1 cellular context compared by ENCODE assay signal in the genomic region with DNA sequence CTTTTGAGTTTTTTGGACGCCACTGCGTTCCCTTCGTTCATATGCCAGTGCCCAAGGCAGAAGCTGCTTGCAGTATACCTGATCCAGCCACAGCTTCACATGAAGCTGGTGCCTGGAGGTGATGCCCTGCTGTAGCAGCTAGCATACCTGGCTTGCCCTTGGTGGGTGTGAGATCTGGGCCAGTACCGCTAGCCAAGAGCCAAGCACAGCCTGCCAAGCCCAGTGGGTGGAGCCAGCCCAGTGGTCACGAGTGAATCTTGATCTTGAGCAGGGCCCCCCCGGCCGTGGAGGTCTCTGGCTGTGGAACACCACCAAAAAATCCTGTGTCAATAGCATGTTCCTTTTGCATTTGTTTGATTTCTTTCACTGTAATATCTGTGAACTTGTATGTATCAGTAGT.
TF ChIP-seq lines count a peak whose summit lies in the region.

No MANE protein-coding gene starts in this region.

TF ChIP-seq in H1, 55 proteins besides CTCF, POLR2A, EP300 and RAD21:
- TF ChIP-seq RFX5 (IDR thresholded peaks at IDR 0.05; ENCODE audit: borderline replicate concordance, low read depth, low read length) (no peak), BCL11A (IDR thresholded peaks at IDR 0.05; ENCODE audit: low read depth in 2 of 2, low read length in 2 of 2) (no peak), EZH2 (IDR thresholded peaks at IDR 0.05; ENCODE audit: low read depth, low read length, severe bottlenecking) (no peak), BACH1 (IDR thresholded peaks at IDR 0.05; ENCODE audit: low read length) (no peak), NRF1 (IDR thresholded peaks at IDR 0.05; ENCODE audit: low read depth, low read length) (no peak), KDM4A (IDR thresholded peaks at IDR 0.05; ENCODE audit: low read depth, low read length, severe bottlenecking) (no peak), TAF1 (IDR thresholded peaks at IDR 0.05; ENCODE audit: low read depth, low read length) (no peak), KDM5A (IDR thresholded peaks at IDR 0.05; ENCODE audit: low read length) (no peak), NANOG (IDR thresholded peaks at IDR 0.05; ENCODE audit: insufficient read depth, low read depth, low read length, poor library complexity, severe bottlenecking) (no peak), TAF7 (optimal IDR thresholded peaks at IDR 0.05; ENCODE audit: borderline replicate concordance, low read depth, low read length) (no peak), PHF8 (conservative IDR thresholded peaks at IDR 0.05; ENCODE audit: low read depth, low read length) (no peak), HDAC2 (IDR thresholded peaks at IDR 0.05; ENCODE audit: borderline replicate concordance in 1 of 2, low read depth in 2 of 2, low read length in 2 of 2) (no peak), CHD2 (IDR thresholded peaks at IDR 0.05; ENCODE audit: low read length) (no peak), JUN (IDR thresholded peaks at IDR 0.05; ENCODE audit: low read depth, low read length) (no peak), JUND (IDR thresholded peaks at IDR 0.05; ENCODE audit: low read length) (no peak), GABPA (IDR thresholded peaks at IDR 0.05; ENCODE audit: borderline replicate concordance, insufficient read depth, low read length) (no peak), CTBP2 (IDR thresholded peaks at IDR 0.05; ENCODE audit: borderline replicate concordance, insufficient read depth, insufficient read length, low read length) (no peak)
- TF ChIP-seq, protein P1, sequence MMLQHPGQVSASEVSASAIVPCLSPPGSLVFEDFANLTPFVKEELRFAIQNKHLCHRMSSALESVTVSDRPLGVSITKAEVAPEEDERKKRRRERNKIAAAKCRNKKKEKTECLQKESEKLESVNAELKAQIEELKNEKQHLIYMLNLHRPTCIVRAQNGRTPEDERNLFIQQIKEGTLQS (IDR thresholded peaks at IDR 0.05; ENCODE audit: insufficient read depth, low read depth, low read length): no peak
- TF ChIP-seq, protein P2, sequence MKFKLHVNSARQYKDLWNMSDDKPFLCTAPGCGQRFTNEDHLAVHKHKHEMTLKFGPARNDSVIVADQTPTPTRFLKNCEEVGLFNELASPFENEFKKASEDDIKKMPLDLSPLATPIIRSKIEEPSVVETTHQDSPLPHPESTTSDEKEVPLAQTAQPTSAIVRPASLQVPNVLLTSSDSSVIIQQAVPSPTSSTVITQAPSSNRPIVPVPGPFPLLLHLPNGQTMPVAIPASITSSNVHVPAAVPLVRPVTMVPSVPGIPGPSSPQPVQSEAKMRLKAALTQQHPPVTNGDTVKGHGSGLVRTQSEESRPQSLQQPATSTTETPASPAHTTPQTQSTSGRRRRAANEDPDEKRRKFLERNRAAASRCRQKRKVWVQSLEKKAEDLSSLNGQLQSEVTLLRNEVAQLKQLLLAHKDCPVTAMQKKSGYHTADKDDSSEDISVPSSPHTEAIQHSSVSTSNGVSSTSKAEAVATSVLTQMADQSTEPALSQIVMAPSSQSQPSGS (IDR thresholded peaks at IDR 0.05; ENCODE audit: low read length): no peak
- TF ChIP-seq, protein P3, sequence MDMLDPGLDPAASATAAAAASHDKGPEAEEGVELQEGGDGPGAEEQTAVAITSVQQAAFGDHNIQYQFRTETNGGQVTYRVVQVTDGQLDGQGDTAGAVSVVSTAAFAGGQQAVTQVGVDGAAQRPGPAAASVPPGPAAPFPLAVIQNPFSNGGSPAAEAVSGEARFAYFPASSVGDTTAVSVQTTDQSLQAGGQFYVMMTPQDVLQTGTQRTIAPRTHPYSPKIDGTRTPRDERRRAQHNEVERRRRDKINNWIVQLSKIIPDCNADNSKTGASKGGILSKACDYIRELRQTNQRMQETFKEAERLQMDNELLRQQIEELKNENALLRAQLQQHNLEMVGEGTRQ (IDR thresholded peaks at IDR 0.05; ENCODE audit: low read length): no peak
TF ChIP-seq in H1: peak in this region for 0.
